ENCODE assay signal across 23 cellular contexts in the genomic region with DNA sequence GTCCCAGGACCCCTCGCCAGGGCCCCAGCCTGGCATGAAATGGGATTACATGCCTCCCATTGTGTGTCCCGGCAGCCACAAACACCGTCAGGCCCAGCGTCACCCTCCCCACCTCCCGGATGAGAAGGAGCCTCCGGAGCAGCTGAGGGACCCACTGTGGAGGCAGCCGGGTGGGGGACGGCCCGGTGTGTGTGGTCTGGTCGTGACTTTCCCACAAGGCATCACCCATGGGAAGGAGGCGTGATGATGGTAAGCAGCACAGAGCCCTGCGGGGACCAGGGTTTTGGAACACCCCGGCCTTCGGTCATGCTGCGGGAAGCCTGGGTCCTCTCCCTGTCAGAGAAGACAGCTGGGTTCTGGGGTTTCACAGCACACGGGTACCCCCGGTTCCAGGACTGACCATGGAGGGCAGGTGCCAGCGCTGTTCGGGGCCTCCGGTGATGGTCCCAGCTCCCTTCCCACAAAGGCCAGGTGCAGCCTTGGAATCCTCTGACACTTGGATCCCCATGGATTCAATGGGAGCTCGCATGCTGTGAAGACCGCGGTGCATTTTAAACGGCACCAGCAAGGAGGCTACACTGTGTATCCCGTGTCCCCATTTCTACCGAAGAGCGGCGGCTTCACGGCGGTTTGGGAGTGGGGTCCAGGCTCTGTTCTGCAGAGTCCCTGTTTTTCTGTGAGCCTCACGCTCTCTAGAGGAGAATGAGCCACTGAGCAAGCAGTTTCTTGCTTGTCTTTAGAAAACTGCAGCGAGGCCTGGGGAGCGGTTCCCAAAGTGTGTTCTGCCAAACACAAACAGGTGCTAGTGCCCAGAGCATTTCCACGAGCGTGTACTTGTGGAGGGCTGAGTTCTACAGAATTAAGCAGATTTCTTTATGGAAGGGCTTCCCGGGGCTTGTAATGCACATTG.
DNase-seq lines count a peak whose midpoint lies in the region; ATAC-seq, FAIRE-seq and TF ChIP-seq lines count a peak whose summit lies in the region.
"Had no signal": no experiment of that assay in that cellular context is flagged by ENCODE, and none has a peak within 500 bp of the region (broad histone marks: within the 10 kb centered on the region; RNA-seq: fewer than 3 reads in every experiment).

No MANE protein-coding gene starts in this region.

- no peaks in the 10 kb centered on the region for H4K20me1 ChIP-seq in SK-N-SH (ENCODE audit: insufficient read depth)
- no peaks in the 10 kb centered on the region for H4K20me1 ChIP-seq in HepG2 (ENCODE audit: insufficient read depth, low read length)

- TF ChIP-seq POLR2A in HepG2 (IDR thresholded peaks at IDR 0.05; ENCODE audit: insufficient read depth in 1 of 2, low read depth in 2 of 2, low read length in 2 of 2), result no peak

- no peak overlapping the region for H3K4me3 Mint-ChIP-seq in activated CD8-positive, alpha-beta memory T cell treated with anti-CD3 and anti-CD28 coated beads, Interleukin-2, amount 10 ng/mL, durations not matched to agents 7 days and 5 days
- H3K4me3 Mint-ChIP-seq in stimulated activated effector memory CD8-positive, alpha-beta T cell treated with anti-CD3 and anti-CD28 coated beads, Interleukin-12 subunit alpha, Interleukin-12 subunit beta, amount 100 ng/mL, for 72 hours, result no peak overlapping the region
- H3K4me3 Mint-ChIP-seq: activated CD4-positive, alpha-beta T cell treated with anti-CD3 and anti-CD28 coated beads for 36 hours; CD14-positive monocyte; T-helper 1 cell treated with Interleukin-12 subunit alpha and Interleukin-12 subunit beta and Interleukin-4 antibody, amounts not matched to agents 30 μg/mL and 1 μg/mL, for 36 hours; type B pancreatic cell had no signal

- H3K4me1 ChIP-seq in SK-N-SH (ENCODE audit: control insufficient read depth in 1 of 2, insufficient read depth in 2 of 2, low read depth in 1 of 2, low read length in 1 of 2) (peaks cover 0 to 34% of the 10 kb centered on the region in 2 experiments; a peak in 1 of 4 replicates), HepG2 (ENCODE audit: insufficient read depth, low read length) (peaks cover 13% of the 10 kb centered on the region)
- H3K4me1 ChIP-seq: adrenal gland, foreskin keratinocyte, SJSA1 had no signal

- no peak for ATAC-seq in SK-N-SH treated with all-trans-retinoic acid at 6 μM for 48 hours
- no peak for ATAC-seq in activated CD8-positive, alpha-beta memory T cell treated with anti-CD3 and anti-CD28 coated beads, Interleukin-2, amount 10 ng/mL, durations not matched to agents 7 days and 5 days
- ATAC-seq in HepG2, result no peak
- ATAC-seq in stimulated activated effector memory CD8-positive, alpha-beta T cell treated with anti-CD3 and anti-CD28 coated beads, Interleukin-12 subunit alpha, Interleukin-12 subunit beta, amount 100 ng/mL, for 72 hours, result no peak
- ATAC-seq: activated CD4-positive, alpha-beta T cell treated with anti-CD3 and anti-CD28 coated beads for 36 hours; foreskin keratinocyte had no signal

- H3K9me3 ChIP-seq in SK-N-SH, result no peaks in the 10 kb centered on the region
- no peaks in the 10 kb centered on the region for H3K9me3 ChIP-seq in HepG2 (ENCODE audit: low read length)
- H3K9me3 ChIP-seq: adrenal gland, SJSA1 had no signal

- H3K4me3 ChIP-seq in SK-N-SH (ENCODE audit: low read depth in 2 of 2, low read length in 1 of 2) (no peak overlapping the region), HepG2 (replicated peaks in 1 of 3; ENCODE audit: insufficient read depth in 1 of 3, low read depth in 2 of 3, low read length in 3 of 3) (no peak overlapping the region)
- H3K4me3 ChIP-seq: adrenal gland, SJSA1, skin epidermis had no signal

- 60% methylated on average over 15 of the region's 36 CpGs for WGBS in SK-N-SH (ENCODE audit: low lambda C conversion rate)
- WGBS in HepG2 (ENCODE audit: low lambda C conversion rate), result 26% methylated on average over 10 of the region's 36 CpGs

- H3K36me3 ChIP-seq in SK-N-SH (replicated peaks in 1 of 2; ENCODE audit: control insufficient read depth in 1 of 2, insufficient read depth in 2 of 2, low read length in 1 of 2) (no peaks in the 10 kb centered on the region), HepG2 (replicated peaks in 1 of 2; ENCODE audit: control insufficient read depth in 1 of 2, insufficient read depth in 2 of 2, low read length in 2 of 2) (no peaks in the 10 kb centered on the region)
- H3K36me3 ChIP-seq: adrenal gland, brain microvascular endothelial cell, SJSA1 had no signal

- DNase-seq in SK-N-SH, result peak; percentile 30
- DNase-seq in activated CD8-positive, alpha-beta memory T cell treated with anti-CD3 and anti-CD28 coated beads, Interleukin-2, amount 10 ng/mL, durations not matched to agents 7 days and 5 days, result peak; percentile 36
- no peak for DNase-seq in HepG2 (ENCODE audit: low spot score)
- DNase-seq in stimulated activated effector memory CD8-positive, alpha-beta T cell treated with anti-CD3 and anti-CD28 coated beads, Interleukin-12 subunit alpha, Interleukin-12 subunit beta, amount 100 ng/mL, for 72 hours (ENCODE audit: low spot score in 2 of 2), result no peak
- no peak for DNase-seq in middle frontal gyrus (ENCODE audit: extremely low spot score, low spot score)
- no peak for DNase-seq in 8988T
- DNase-seq in mucosa of gallbladder (ENCODE audit: low spot score), result no peak
- DNase-seq: activated CD4-positive, alpha-beta T cell treated with anti-CD3 and anti-CD28 coated beads for 36 hours; activated naive CD4-positive, alpha-beta T cell treated with Interleukin-2 at 50 U/mL for 16 hours; brain microvascular endothelial cell; foreskin keratinocyte; NCI-H446; NCI-H82; nucleus accumbens had no signal

- BruUV-seq in HepG2 (replicated peaks; lab: Mats Ljungman, UMichigan), result no TSS peak

- no peak for TF ChIP-seq RAD21 in SK-N-SH (IDR thresholded peaks at IDR 0.05; ENCODE audit: low read length)
- TF ChIP-seq RAD21 in HepG2 (CRISPR knock-in tag; IDR thresholded peaks at IDR 0.05), result no peak

- H3F3A ChIP-seq in SK-N-SH (replicated peaks; ENCODE audit: insufficient read depth), result no peaks in the 10 kb centered on the region

- TF ChIP-seq EP300 in SK-N-SH (IDR thresholded peaks at IDR 0.05; ENCODE audit: borderline replicate concordance in 1 of 2, low read depth in 1 of 2, low read length in 1 of 2), result no peak
- TF ChIP-seq EP300 in HepG2 (IDR thresholded peaks at IDR 0.05; ENCODE audit: low read depth in 2 of 2, low read length in 2 of 2), result no peak
- no peak for TF ChIP-seq EP300 in HepG2 (CRISPR knock-in tag; IDR thresholded peaks at IDR 0.05; ENCODE audit: borderline replicate concordance)

- H3K9me2 ChIP-seq in SK-N-SH, result no peaks in the 10 kb centered on the region

- in situ Hi-C loops in HepG2 (cut with HindIII; ENCODE audit: extremely low pct_ligation_motif_present, low pct_unique_long_range_greater_than_20kb), result no loop called here

- CTCF ChIA-PET in SK-N-SH (lab: Yijun Ruan, JAX), result interaction anchor here (1.5 kb wide), 2 partner anchors 19 to 311 kb away, joined by 3 to 5 read pairs; no protein-coding TSS in a partner anchor
- CTCF ChIA-PET in activated CD8-positive, alpha-beta memory T cell treated with anti-CD3 and anti-CD28 coated beads, Interleukin-2, amount 10 ng/mL, durations not matched to agents 7 days and 5 days (lab: Charles Lee), result no interaction called here
- CTCF ChIA-PET in HepG2 (lab: Yijun Ruan, JAX; ENCODE audit: low intra/inter-chr PET ratio, low total read pairs), result no interaction called here

- POLR2A ChIA-PET in SK-N-SH (lab: Yijun Ruan, JAX), result no interaction called here
- POLR2A ChIA-PET in HepG2 (lab: Yijun Ruan, JAX), result no interaction called here

- H3K27me3 Mint-ChIP-seq in activated CD8-positive, alpha-beta memory T cell treated with anti-CD3 and anti-CD28 coated beads, Interleukin-2, amount 10 ng/mL, durations not matched to agents 7 days and 5 days, result no peaks in the 10 kb centered on the region

- H3K79me2 ChIP-seq in SK-N-SH (ENCODE audit: insufficient read depth) (no peaks in the 10 kb centered on the region), HepG2 (ENCODE audit: insufficient read depth, low read length) (no peaks in the 10 kb centered on the region)

- TF ChIP-seq CTCF in SK-N-SH (IDR thresholded peaks at IDR 0.05) (no peak), HepG2 (CRISPR knock-in tag; IDR thresholded peaks at IDR 0.05) (no peak)

- no peaks in the 10 kb centered on the region for H3K27me3 ChIP-seq in SK-N-SH (ENCODE audit: insufficient read depth)
- H3K27me3 ChIP-seq in HepG2 (ENCODE audit: control insufficient read depth in 1 of 2, insufficient read depth in 2 of 2, low read length in 2 of 2), result peaks cover 12 to 72% of the 10 kb centered on the region in 2 experiments; a peak in 4 of 5 replicates
- H3K27me3 ChIP-seq: adrenal gland, brain microvascular endothelial cell, foreskin keratinocyte had no signal

- H3K4me2 ChIP-seq in SK-N-SH, result no peak overlapping the region
- no peak overlapping the region for H3K4me2 ChIP-seq in HepG2 (ENCODE audit: low read depth, low read length)

- peak overlapping the region in 1 of 2 experiments; percentile 71; a peak in 2 of 4 replicates for H3K27ac ChIP-seq in SK-N-SH (ENCODE audit: low read depth in 2 of 2, low read length in 1 of 2)
- no peak overlapping the region for H3K27ac ChIP-seq in HepG2 (ENCODE audit: extremely low read length, insufficient read depth, low read length)
- H3K27ac ChIP-seq: 22Rv1, adrenal gland, brain microvascular endothelial cell, foreskin keratinocyte, SJSA1, skin epidermis had no signal

- no peaks in the 10 kb centered on the region for H3K9me3 Mint-ChIP-seq in activated CD8-positive, alpha-beta memory T cell treated with anti-CD3 and anti-CD28 coated beads, Interleukin-2, amount 10 ng/mL, durations not matched to agents 7 days and 5 days (ENCODE audit: low read depth)
- no peaks in the 10 kb centered on the region for H3K9me3 Mint-ChIP-seq in stimulated activated effector memory CD8-positive, alpha-beta T cell treated with anti-CD3 and anti-CD28 coated beads, Interleukin-12 subunit alpha, Interleukin-12 subunit beta, amount 100 ng/mL, for 72 hours
- H3K9me3 Mint-ChIP-seq: T-helper 1 cell treated with Interleukin-12 subunit alpha and Interleukin-12 subunit beta and Interleukin-4 antibody, amounts not matched to agents 30 μg/mL and 1 μg/mL, for 36 hours; type B pancreatic cell had no signal

- H3K27ac Mint-ChIP-seq in activated CD8-positive, alpha-beta memory T cell treated with anti-CD3 and anti-CD28 coated beads, Interleukin-2, amount 10 ng/mL, durations not matched to agents 7 days and 5 days, result no peak overlapping the region
- peak overlapping the region; percentile 61 for H3K27ac Mint-ChIP-seq in stimulated activated effector memory CD8-positive, alpha-beta T cell treated with anti-CD3 and anti-CD28 coated beads, Interleukin-12 subunit alpha, Interleukin-12 subunit beta, amount 100 ng/mL, for 72 hours
- H3K27ac Mint-ChIP-seq: activated CD4-positive, alpha-beta T cell treated with anti-CD3 and anti-CD28 coated beads for 36 hours; CD14-positive monocyte; T-helper 1 cell treated with Interleukin-12 subunit alpha and Interleukin-12 subunit beta and Interleukin-4 antibody, amounts not matched to agents 30 μg/mL and 1 μg/mL, for 36 hours had no signal

- H3K9ac ChIP-seq in SK-N-SH, result no peak overlapping the region
- H3K9ac ChIP-seq in HepG2 (ENCODE audit: insufficient read depth, low read depth, low read length), result no peak overlapping the region

- no peak for FAIRE-seq in HepG2 (lab: Jason Lieb, UNC)
- FAIRE-seq: GM18507 had no signal

- H2AFZ ChIP-seq in SK-N-SH (ENCODE audit: low read depth), result no peak overlapping the region
- H2AFZ ChIP-seq in HepG2 (ENCODE audit: low read length), result no peak overlapping the region

- H3K4me1 Mint-ChIP-seq in activated CD8-positive, alpha-beta memory T cell treated with anti-CD3 and anti-CD28 coated beads, Interleukin-2, amount 10 ng/mL, durations not matched to agents 7 days and 5 days, result no peaks in the 10 kb centered on the region
- H3K4me1 Mint-ChIP-seq in stimulated activated effector memory CD8-positive, alpha-beta T cell treated with anti-CD3 and anti-CD28 coated beads, Interleukin-12 subunit alpha, Interleukin-12 subunit beta, amount 100 ng/mL, for 72 hours, result no peaks in the 10 kb centered on the region
- H3K4me1 Mint-ChIP-seq: activated CD4-positive, alpha-beta T cell treated with anti-CD3 and anti-CD28 coated beads for 36 hours; CD14-positive monocyte had no signal

- no peaks in the 10 kb centered on the region for H3K36me3 Mint-ChIP-seq in activated CD8-positive, alpha-beta memory T cell treated with anti-CD3 and anti-CD28 coated beads, Interleukin-2, amount 10 ng/mL, durations not matched to agents 7 days and 5 days
- H3K36me3 Mint-ChIP-seq in stimulated activated effector memory CD8-positive, alpha-beta T cell treated with anti-CD3 and anti-CD28 coated beads, Interleukin-12 subunit alpha, Interleukin-12 subunit beta, amount 100 ng/mL, for 72 hours, result no peaks in the 10 kb centered on the region
- H3K36me3 Mint-ChIP-seq: CD14-positive monocyte had no signal

- intact Hi-C loops in HepG2 (cut with micrococcal nuclease; ENCODE audit: unreplicated experiment), result no loop called here

Comparison
In these comparisons a context has a peak if more than half of its experiments do, and no peak if none do; other contexts are left out.
1. DNase-seq: peak in SK-N-SH (single experiment) and activated CD8-positive, alpha-beta memory T cell treated with anti-CD3 and anti-CD28 coated beads, Interleukin-2, amount 10 ng/mL, durations not matched to agents 7 days and 5 days (single experiment); none in HepG2 (single experiment), stimulated activated effector memory CD8-positive, alpha-beta T cell treated with anti-CD3 and anti-CD28 coated beads, Interleukin-12 subunit alpha, Interleukin-12 subunit beta, amount 100 ng/mL, for 72 hours (0 of 2), middle frontal gyrus (single experiment), 8988T (single experiment) and mucosa of gallbladder (single experiment).